Comparison of ENCODE assay signal across 8 cellular contexts in genomic region chr9:33817327-33818166, GRCh38. TPM values are rescaled to one million over a fixed set of nuclear protein-coding genes. Genes with fewer than 3 reads are reported as not detected.
DNase-seq lines count a peak whose midpoint lies in the region; ATAC-seq and TF ChIP-seq lines count a peak whose summit lies in the region.

No MANE protein-coding gene starts in this region.

- peaks cover 27% of the 10 kb centered on the region for H3K4me1 Mint-ChIP-seq in neural progenitor cell

- peak overlapping the region; percentile 95 for H3K4me3 Mint-ChIP-seq in neural progenitor cell

- H3K79me2 ChIP-seq in neural progenitor cell (ENCODE audit: low read depth) = peaks cover 64% of the 10 kb centered on the region

- peak overlapping the region; percentile 66 for H3K4me2 ChIP-seq in BLaER1
- H3K4me2 ChIP-seq in neural progenitor cell = peak overlapping the region; percentile 81

- TF ChIP-seq POLR2A in GM18951 (IDR thresholded peaks at IDR 0.05; ENCODE audit: extremely low read depth, insufficient read depth, insufficient read length) = peak; percentile 47
- TF ChIP-seq POLR2A in Peyer's patch (IDR thresholded peaks at IDR 0.05) = peak in 1 of 2 donors; percentile 25

- TF ChIP-seq CTCF in Peyer's patch (IDR thresholded peaks at IDR 0.05) (peak in 3 of 6 experiments; percentile 7 to 35 (median 29)), fibroblast of villous mesenchyme (IDR thresholded peaks at IDR 0.05; ENCODE audit: insufficient read depth, low read depth, low read length) (peak; percentile 21), neural progenitor cell (IDR thresholded peaks at IDR 0.05) (peak; percentile 38), thoracic aorta (IDR thresholded peaks at IDR 0.05) (peak; percentile 25)

- H4K20me1 ChIP-seq in BLaER1 (peaks cover 43% of the 10 kb centered on the region), neural progenitor cell (ENCODE audit: low read depth) (peaks cover 43% of the 10 kb centered on the region)

- H3K27me3 Mint-ChIP-seq in neural progenitor cell (ENCODE audit: insufficient read depth, low read depth) = peaks cover 5% of the 10 kb centered on the region

- H3F3A ChIP-seq in neural progenitor cell (ENCODE audit: low read depth) = peaks cover 23% of the 10 kb centered on the region

- H3K27ac Mint-ChIP-seq in neural progenitor cell = no peak overlapping the region

- H3K27ac ChIP-seq in BLaER1 = peak overlapping the region; percentile 100
- H3K27ac ChIP-seq in Peyer's patch = peak overlapping the region; percentile 99 to 100 (median 99)
- peak overlapping the region; percentile 99 for H3K27ac ChIP-seq in neural progenitor cell
- H3K27ac ChIP-seq in thoracic aorta = peak overlapping the region; percentile 98 to 99

- H3K36me3 ChIP-seq in BLaER1 = peaks cover 6% of the 10 kb centered on the region; the same call in 1 of the 2 replicates
- H3K36me3 ChIP-seq in Peyer's patch = no peaks in the 10 kb centered on the region
- H3K36me3 ChIP-seq in neural progenitor cell = no peaks in the 10 kb centered on the region
- no peaks in the 10 kb centered on the region for H3K36me3 ChIP-seq in thoracic aorta

- DNase-seq in Peyer's patch (peak; percentile 48 to 75 (median 67)), activated gamma-delta T cell (lab: John Stamatoyannopoulos, UW) (peak; percentile 14), fibroblast of villous mesenchyme (ENCODE audit: low read depth) (peak; percentile 76), neural progenitor cell (ENCODE audit: low spot score) (peak; percentile 86), thoracic aorta (ENCODE audit: low spot score) (no peak)

- ATAC-seq in HG03280 (IDR thresholded peaks at IDR 0.05; ENCODE audit: unreplicated experiment) (peak; percentile 19), thoracic aorta (ENCODE audit: insufficient number of reproducible peaks, low FRiP score, low read depth) (peak; percentile 15)

- no peak overlapping the region for H2AFZ ChIP-seq in neural progenitor cell (replicated peaks)

- H3K27me3 ChIP-seq in BLaER1 = no peaks in the 10 kb centered on the region
- H3K27me3 ChIP-seq in Peyer's patch = no peaks in the 10 kb centered on the region
- H3K27me3 ChIP-seq in neural progenitor cell = no peaks in the 10 kb centered on the region
- no peaks in the 10 kb centered on the region for H3K27me3 ChIP-seq in thoracic aorta (replicated peaks; ENCODE audit: insufficient read depth)

- no peaks in the 10 kb centered on the region for H3K9me3 Mint-ChIP-seq in neural progenitor cell

- H3K4me1 ChIP-seq in BLaER1 (peaks cover 59% of the 10 kb centered on the region), Peyer's patch (peaks cover 0 to 63% (median 4%) of the 10 kb centered on the region in 4 donors), neural progenitor cell (peaks cover 24% of the 10 kb centered on the region), thoracic aorta (ENCODE audit: control insufficient read depth in 1 of 2, low read depth in 2 of 2) (peaks cover 29 to 34% of the 10 kb centered on the region in 2 donors)

- H3K4me3 ChIP-seq in BLaER1 = peak overlapping the region; percentile 97
- H3K4me3 ChIP-seq in Peyer's patch = peak overlapping the region; percentile 91 to 95 (median 92)
- H3K4me3 ChIP-seq in fibroblast of villous mesenchyme (ENCODE audit: low read depth, low read length) = peak overlapping the region; percentile 84
- H3K4me3 ChIP-seq in neural progenitor cell = peak overlapping the region; percentile 98
- H3K4me3 ChIP-seq in thoracic aorta = peak overlapping the region; percentile 98

- H3K9me3 ChIP-seq in BLaER1 (no peaks in the 10 kb centered on the region), Peyer's patch (no peaks in the 10 kb centered on the region), neural progenitor cell (ENCODE audit: low read depth) (no peaks in the 10 kb centered on the region), thoracic aorta (no peaks in the 10 kb centered on the region)

- peaks cover 4% of the 10 kb centered on the region for H3K36me3 Mint-ChIP-seq in neural progenitor cell

- in situ Hi-C loops in GM18951 (cut with MboI; ENCODE audit: low sequenced_read_pairs, unreplicated experiment) = no loop called here

- H3K9ac ChIP-seq in BLaER1 (peak overlapping the region; percentile 100), neural progenitor cell (peak overlapping the region; percentile 97)

RNA-seq across cellular contexts. Expression of gene UBE2R2, which starts 0.6 kb away (rescaled TPM):
- total RNA-seq in Peyer's patch (10 to 100 TPM; 29.7 to 39.9 (median 34.8) TPM), fibroblast of villous mesenchyme (20.3 and 20.6 TPM in 2 replicates), neural progenitor cell (ENCODE audit: low replicate concordance) (53.6 and 68.3 TPM in 2 replicates), thoracic aorta (10 to 100 TPM; 21.3 to 32.5 TPM)

RNA-seq across cellular contexts. Expression of gene PRSS3, which starts 22.2 kb away (rescaled TPM):
- total RNA-seq in Peyer's patch = 100 to 1,000 TPM in 3 of 4 donors, 10 to 100 TPM in 1; 20.6 to 281 (median 209) TPM
- 3.9 and 12.9 TPM in 2 replicates for total RNA-seq in fibroblast of villous mesenchyme
- total RNA-seq in neural progenitor cell (ENCODE audit: low replicate concordance) = not detected in 2 replicates
- 1 to 10 TPM in 1 of 2 donors, not detected in 1; 1.1 TPM for total RNA-seq in thoracic aorta
